In the genomic region with DNA sequence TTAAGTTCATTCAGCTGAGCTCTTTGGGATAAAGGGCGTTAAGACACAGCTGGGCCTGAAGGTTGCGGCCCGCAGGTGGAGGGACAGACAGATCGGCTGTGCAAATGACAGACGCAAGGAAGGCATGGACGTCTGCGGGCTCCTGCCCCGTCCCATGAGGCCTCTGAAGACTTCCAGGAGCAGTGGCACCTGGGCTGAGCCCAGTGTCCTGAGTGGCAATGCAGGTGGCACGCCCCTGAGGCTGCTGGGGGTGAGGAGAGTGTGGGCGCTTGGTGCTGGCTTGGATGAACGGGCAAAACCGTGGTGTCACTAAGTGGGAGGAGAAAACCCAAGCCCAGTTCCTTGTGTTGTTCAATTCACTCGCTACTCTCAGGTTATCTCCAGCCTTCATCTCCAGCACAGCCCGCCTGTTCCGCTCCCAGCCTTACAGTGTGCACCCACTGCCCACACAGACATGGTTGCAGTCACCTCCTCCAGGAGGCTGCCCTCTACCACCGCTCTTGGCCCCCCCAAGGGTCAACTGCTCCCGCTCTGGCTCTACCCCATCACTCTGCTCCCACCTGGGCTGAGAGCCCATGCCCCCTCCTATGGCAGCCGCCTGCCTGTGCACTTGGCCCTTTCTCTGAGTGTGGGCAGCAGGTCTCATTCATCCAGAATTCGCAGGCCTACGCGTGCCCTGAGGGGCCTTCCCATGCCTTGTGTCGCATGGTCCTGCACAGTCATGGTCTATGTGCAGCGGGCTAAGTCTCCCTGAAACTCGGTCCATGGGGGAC, we compare ENCODE assay signal across 1 cellular context.
TF ChIP-seq lines count a peak whose summit lies in the region.

No MANE protein-coding gene starts in this region.

TF ChIP-seq in K562, 482 proteins besides CTCF, POLR2A, EP300 and RAD21:
- no peak for TF ChIP-seq FUS (optimal IDR thresholded peaks at IDR 0.05; ENCODE audit: low read depth, low read length)
- TF ChIP-seq, protein P1, sequence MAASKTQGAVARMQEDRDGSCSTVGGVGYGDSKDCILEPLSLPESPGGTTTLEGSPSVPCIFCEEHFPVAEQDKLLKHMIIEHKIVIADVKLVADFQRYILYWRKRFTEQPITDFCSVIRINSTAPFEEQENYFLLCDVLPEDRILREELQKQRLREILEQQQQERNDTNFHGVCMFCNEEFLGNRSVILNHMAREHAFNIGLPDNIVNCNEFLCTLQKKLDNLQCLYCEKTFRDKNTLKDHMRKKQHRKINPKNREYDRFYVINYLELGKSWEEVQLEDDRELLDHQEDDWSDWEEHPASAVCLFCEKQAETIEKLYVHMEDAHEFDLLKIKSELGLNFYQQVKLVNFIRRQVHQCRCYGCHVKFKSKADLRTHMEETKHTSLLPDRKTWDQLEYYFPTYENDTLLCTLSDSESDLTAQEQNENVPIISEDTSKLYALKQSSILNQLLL (CRISPR knock-in tag; IDR thresholded peaks at IDR 0.05; ENCODE audit: borderline replicate concordance): no peak
- no peak for TF ChIP-seq POU5F1 (IDR thresholded peaks at IDR 0.05; ENCODE audit: borderline replicate concordance, low read depth, low read length, partially characterized antibody)
- TF ChIP-seq ESRRB (CRISPR knock-in tag; IDR thresholded peaks at IDR 0.05; ENCODE audit: borderline replicate concordance): no peak
- no peak for TF ChIP-seq HMGN3 (IDR thresholded peaks at IDR 0.05; ENCODE audit: borderline replicate concordance, extremely low read depth, insufficient read length, low read depth, low read length)
- TF ChIP-seq DMBX1 (CRISPR knock-in tag; IDR thresholded peaks at IDR 0.05; ENCODE audit: borderline replicate concordance): no peak
- TF ChIP-seq HDAC6 (IDR thresholded peaks at IDR 0.05; ENCODE audit: low read depth, low read length): no peak
- TF ChIP-seq WHSC1 (IDR thresholded peaks at IDR 0.05; ENCODE audit: low read length): no peak
- no peak for TF ChIP-seq CBX3 (IDR thresholded peaks at IDR 0.05; ENCODE audit: borderline replicate concordance in 1 of 2, low read length in 2 of 2)
- no peak for TF ChIP-seq TEAD4 (IDR thresholded peaks at IDR 0.05; ENCODE audit: low read length)
- no peak for TF ChIP-seq TEAD4 (CRISPR knock-in tag; IDR thresholded peaks at IDR 0.05; ENCODE audit: borderline replicate concordance)
- TF ChIP-seq, protein P2, sequence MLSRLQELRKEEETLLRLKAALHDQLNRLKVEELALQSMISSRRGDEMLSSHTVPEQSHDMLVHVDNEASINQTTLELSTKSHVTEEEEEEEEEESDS (CRISPR knock-in tag; IDR thresholded peaks at IDR 0.05): no peak
- no peak for TF ChIP-seq ZNF232 (CRISPR knock-in tag; IDR thresholded peaks at IDR 0.05)
- TF ChIP-seq, protein P3, sequence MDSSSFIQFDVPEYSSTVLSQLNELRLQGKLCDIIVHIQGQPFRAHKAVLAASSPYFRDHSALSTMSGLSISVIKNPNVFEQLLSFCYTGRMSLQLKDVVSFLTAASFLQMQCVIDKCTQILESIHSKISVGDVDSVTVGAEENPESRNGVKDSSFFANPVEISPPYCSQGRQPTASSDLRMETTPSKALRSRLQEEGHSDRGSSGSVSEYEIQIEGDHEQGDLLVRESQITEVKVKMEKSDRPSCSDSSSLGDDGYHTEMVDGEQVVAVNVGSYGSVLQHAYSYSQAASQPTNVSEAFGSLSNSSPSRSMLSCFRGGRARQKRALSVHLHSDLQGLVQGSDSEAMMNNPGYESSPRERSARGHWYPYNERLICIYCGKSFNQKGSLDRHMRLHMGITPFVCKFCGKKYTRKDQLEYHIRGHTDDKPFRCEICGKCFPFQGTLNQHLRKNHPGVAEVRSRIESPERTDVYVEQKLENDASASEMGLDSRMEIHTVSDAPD (CRISPR knock-in tag; IDR thresholded peaks at IDR 0.05): no peak
- TF ChIP-seq MECOM (CRISPR knock-in tag; IDR thresholded peaks at IDR 0.05): no peak
- no peak for TF ChIP-seq ZNF584 (CRISPR knock-in tag; IDR thresholded peaks at IDR 0.05; ENCODE audit: low read depth)
